ENCODE assay signal across 16 cellular contexts in the genomic region with DNA sequence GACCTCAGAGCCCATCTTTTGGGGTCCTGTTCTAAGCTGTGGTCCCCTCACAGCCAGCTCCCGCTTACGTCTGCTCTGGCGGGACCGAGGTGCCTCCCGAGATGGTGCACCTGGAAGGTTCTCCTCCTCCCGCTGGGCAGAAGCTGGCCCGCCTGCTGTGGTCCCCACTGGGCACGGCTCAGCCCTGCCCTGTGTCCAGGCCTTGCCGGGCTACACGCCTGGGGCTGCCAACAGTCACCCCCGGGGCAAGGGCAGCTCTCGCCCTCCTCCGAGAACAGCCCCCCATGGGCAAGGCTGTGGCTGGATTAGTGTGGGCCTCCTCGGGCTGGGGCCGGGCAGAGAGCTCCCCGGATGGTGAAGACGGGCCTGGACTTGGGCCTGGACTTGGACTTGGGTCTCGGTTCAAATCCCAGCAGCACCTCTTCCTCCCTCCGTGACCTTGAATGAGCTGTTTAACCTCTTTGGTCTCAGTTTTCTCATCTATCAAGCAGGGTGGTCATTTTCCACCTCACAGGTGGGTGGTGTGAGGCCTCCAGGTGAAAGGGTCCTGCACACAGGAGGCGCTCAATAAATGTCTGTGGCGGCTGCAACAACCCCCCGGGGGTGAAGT. TPM values are rescaled to one million over a fixed set of nuclear protein-coding genes. Genes with fewer than 3 reads are reported as not detected.
DNase-seq lines count a peak whose midpoint lies in the region; ATAC-seq and TF ChIP-seq lines count a peak whose summit lies in the region.
"Had no signal": no experiment of that assay in that cellular context is flagged by ENCODE, and none has a peak within 500 bp of the region (broad histone marks: within the 10 kb centered on the region; RNA-seq: fewer than 3 reads in every experiment).

No MANE protein-coding gene starts in this region.

- no peak overlapping the region for H3K4me3 ChIP-seq in OCI-LY7 (ENCODE audit: low read depth, low read length, poor library complexity, severe bottlenecking)
- no peak overlapping the region for H3K4me3 ChIP-seq in endodermal cell (ENCODE audit: low read length)
- H3K4me3 ChIP-seq: lung, prostate gland, SJCRH30 had no signal

- no peaks in the 10 kb centered on the region for H3K27me3 Mint-ChIP-seq in activated CD4-positive, alpha-beta T cell treated with anti-CD3 and anti-CD28 coated beads for 36 hours
- no peaks in the 10 kb centered on the region for H3K27me3 Mint-ChIP-seq in activated CD4-positive, alpha-beta T cell treated with anti-CD3 and anti-CD28 coated beads, Interleukin-2, amount 10 ng/mL, durations not matched to agents 7 days and 5 days
- H3K27me3 Mint-ChIP-seq in endodermal cell (ENCODE audit: insufficient read depth) = no peaks in the 10 kb centered on the region

- no peak overlapping the region for H3K4me2 ChIP-seq in OCI-LY7 (ENCODE audit: low read length)

- peaks cover 4% of the 10 kb centered on the region for H3K36me3 Mint-ChIP-seq in activated CD4-positive, alpha-beta T cell treated with anti-CD3 and anti-CD28 coated beads for 36 hours (ENCODE audit: low read depth)
- peaks cover 1% of the 10 kb centered on the region for H3K36me3 Mint-ChIP-seq in activated CD4-positive, alpha-beta T cell treated with anti-CD3 and anti-CD28 coated beads, Interleukin-2, amount 10 ng/mL, durations not matched to agents 7 days and 5 days (ENCODE audit: low read depth)
- H3K36me3 Mint-ChIP-seq in endodermal cell (ENCODE audit: low read depth) = peaks cover 2% of the 10 kb centered on the region
- H3K36me3 Mint-ChIP-seq in stimulated activated effector memory CD8-positive, alpha-beta T cell treated with anti-CD3 and anti-CD28 coated beads, Interleukin-12 subunit alpha, Interleukin-12 subunit beta, amount 100 ng/mL, for 72 hours = peaks cover 23% of the 10 kb centered on the region

- no TSS peak for BruUV-seq in OCI-LY7 (replicated peaks; lab: Mats Ljungman, UMichigan)

- POLR2A ChIA-PET in activated CD4-positive, alpha-beta T cell treated with anti-CD3 and anti-CD28 coated beads for 36 hours (lab: Charles Lee) = no interaction called here
- POLR2A ChIA-PET in activated CD4-positive, alpha-beta T cell treated with anti-CD3 and anti-CD28 coated beads, Interleukin-2, amount 10 ng/mL, durations not matched to agents 7 days and 5 days (lab: Charles Lee) = no interaction called here
- POLR2A ChIA-PET in OCI-LY7 (lab: Charles Lee) = no interaction called here

- H3K4me1 ChIP-seq in OCI-LY7 (ENCODE audit: insufficient read depth, low read length, poor library complexity, severe bottlenecking) = no peaks in the 10 kb centered on the region
- H3K4me1 ChIP-seq in endodermal cell (ENCODE audit: control insufficient read depth, insufficient read depth, low read length) = no peaks in the 10 kb centered on the region
- H3K4me1 ChIP-seq: prostate gland had no signal

- H3K9me3 ChIP-seq in OCI-LY7 (ENCODE audit: low read length) = no peaks in the 10 kb centered on the region
- H3K9me3 ChIP-seq in endodermal cell (ENCODE audit: control insufficient read depth, low read length) = no peaks in the 10 kb centered on the region
- H3K9me3 ChIP-seq: prostate gland, SJCRH30 had no signal

- CTCF ChIA-PET in activated CD4-positive, alpha-beta T cell treated with anti-CD3 and anti-CD28 coated beads for 36 hours (lab: Charles Lee) = interaction anchor here (0.6 kb wide), 1 partner anchor 72 kb away, joined by 4 read pairs; no protein-coding TSS in a partner anchor
- CTCF ChIA-PET in activated CD4-positive, alpha-beta T cell treated with anti-CD3 and anti-CD28 coated beads, Interleukin-2, amount 10 ng/mL, durations not matched to agents 7 days and 5 days (lab: Charles Lee) = interaction anchor here (0.6 to 2.0 kb wide), 2 partner anchors 9 to 61 kb away, joined by 4 to 8 read pairs; no protein-coding TSS in a partner anchor
- CTCF ChIA-PET in OCI-LY7 (lab: Charles Lee; ENCODE audit: unreplicated experiment) = no interaction called here

- no peak overlapping the region for H3K9ac ChIP-seq in endodermal cell (ENCODE audit: extremely low read depth, low read length, poor library complexity, severe bottlenecking)

- H3K9me2 ChIP-seq in OCI-LY7 (ENCODE audit: insufficient read depth, low read length) = no peaks in the 10 kb centered on the region

- H3K79me2 ChIP-seq in OCI-LY7 (ENCODE audit: insufficient read depth, low read depth, low read length) = no peaks in the 10 kb centered on the region

- intact Hi-C loops in activated CD4-positive, alpha-beta T cell treated with anti-CD3 and anti-CD28 coated beads for 36 hours (cut with DNase I, micrococcal nuclease) = no loop called here
- intact Hi-C loops in OCI-LY7 (cut with micrococcal nuclease; ENCODE audit: unreplicated experiment) = no loop called here

- no peaks in the 10 kb centered on the region for H3K36me3 ChIP-seq in OCI-LY7 (ENCODE audit: insufficient read depth, low read length)
- no peaks in the 10 kb centered on the region for H3K36me3 ChIP-seq in endodermal cell (ENCODE audit: control insufficient read depth, insufficient read depth, low read length)
- H3K36me3 ChIP-seq: prostate gland, SJCRH30 had no signal

- WGBS in endodermal cell (ENCODE audit: insufficient coverage in 1 of 2, insufficient read length in 1 of 2), 2 experiments = 93 to 94% methylated on average over 16 to 22 of the region's 22 CpGs

- H2AFZ ChIP-seq in OCI-LY7 (ENCODE audit: low read length) = no peak overlapping the region

- no peak for TF ChIP-seq CTCF in OCI-LY7 (conservative IDR thresholded peaks at IDR 0.05; ENCODE audit: low read length)
- no peak for TF ChIP-seq CTCF in endodermal cell (conservative IDR thresholded peaks at IDR 0.05)

- H3K27me3 ChIP-seq in endodermal cell (ENCODE audit: control insufficient read depth, insufficient read depth, low read length, poor library complexity, severe bottlenecking) = peaks cover 4% of the 10 kb centered on the region
- H3K27me3 ChIP-seq: SJCRH30 had no signal

- H4K20me1 ChIP-seq in OCI-LY7 (ENCODE audit: insufficient read depth, low read length) = no peaks in the 10 kb centered on the region

- no peak overlapping the region for H3K27ac ChIP-seq in OCI-LY7 (ENCODE audit: low read depth, low read length, poor library complexity, severe bottlenecking)
- H3K27ac ChIP-seq in endodermal cell (ENCODE audit: low read depth, low read length) = no peak overlapping the region
- H3K27ac ChIP-seq: prostate gland, SJCRH30 had no signal

- no peak for DNase-seq in activated CD4-positive, alpha-beta T cell treated with anti-CD3 and anti-CD28 coated beads for 36 hours
- DNase-seq in activated CD4-positive, alpha-beta T cell treated with anti-CD3 and anti-CD28 coated beads, Interleukin-2, amount 10 ng/mL, durations not matched to agents 7 days and 5 days = no peak
- peak; percentile 22 for DNase-seq in OCI-LY7 (ENCODE audit: low spot score)
- DNase-seq in endodermal cell = peak; percentile 54
- DNase-seq in stimulated activated effector memory CD8-positive, alpha-beta T cell treated with anti-CD3 and anti-CD28 coated beads, Interleukin-12 subunit alpha, Interleukin-12 subunit beta, amount 100 ng/mL, for 72 hours (ENCODE audit: low spot score in 2 of 2) = no peak
- no peak for DNase-seq in HCEC 1CT
- DNase-seq in hippocampal formation (lab: John Stamatoyannopoulos, UW) = no peak
- DNase-seq: activated CD4-positive, alpha-beta T cell treated with anti-CD3 and anti-CD28 coated beads, Interleukin-2, amount 50 U/mL, for 4 hours; GOT3; NCI-H2081 treated with DMSO at 0.1 percent for 48 hours; SJCRH30; stimulated activated CD4-positive, alpha-beta T cell treated with anti-CD3 and anti-CD28 coated beads, Interleukin-2, amount 100 ng/mL, for 48 hours; substantia nigra had no signal

- H3K27ac Mint-ChIP-seq in activated CD4-positive, alpha-beta T cell treated with anti-CD3 and anti-CD28 coated beads for 36 hours = no peak overlapping the region
- H3K27ac Mint-ChIP-seq in activated CD4-positive, alpha-beta T cell treated with anti-CD3 and anti-CD28 coated beads, Interleukin-2, amount 10 ng/mL, durations not matched to agents 7 days and 5 days = no peak overlapping the region
- no peak overlapping the region for H3K27ac Mint-ChIP-seq in endodermal cell
- peak overlapping the region; percentile 92 for H3K27ac Mint-ChIP-seq in stimulated activated effector memory CD8-positive, alpha-beta T cell treated with anti-CD3 and anti-CD28 coated beads, Interleukin-12 subunit alpha, Interleukin-12 subunit beta, amount 100 ng/mL, for 72 hours

- peak; percentile 31 for ATAC-seq in activated CD4-positive, alpha-beta T cell treated with anti-CD3 and anti-CD28 coated beads for 36 hours
- peak; percentile 29 for ATAC-seq in stimulated activated effector memory CD8-positive, alpha-beta T cell treated with anti-CD3 and anti-CD28 coated beads, Interleukin-12 subunit alpha, Interleukin-12 subunit beta, amount 100 ng/mL, for 72 hours
- no peak for ATAC-seq in GM21528 (IDR thresholded peaks at IDR 0.05; ENCODE audit: low FRiP score, unreplicated experiment)

- H3K9me3 Mint-ChIP-seq in activated CD4-positive, alpha-beta T cell treated with anti-CD3 and anti-CD28 coated beads for 36 hours (ENCODE audit: low read depth) = no peaks in the 10 kb centered on the region
- no peaks in the 10 kb centered on the region for H3K9me3 Mint-ChIP-seq in activated CD4-positive, alpha-beta T cell treated with anti-CD3 and anti-CD28 coated beads, Interleukin-2, amount 10 ng/mL, durations not matched to agents 7 days and 5 days
- no peaks in the 10 kb centered on the region for H3K9me3 Mint-ChIP-seq in endodermal cell
- no peaks in the 10 kb centered on the region for H3K9me3 Mint-ChIP-seq in stimulated activated effector memory CD8-positive, alpha-beta T cell treated with anti-CD3 and anti-CD28 coated beads, Interleukin-12 subunit alpha, Interleukin-12 subunit beta, amount 100 ng/mL, for 72 hours

- peaks cover 4% of the 10 kb centered on the region for H3K4me1 Mint-ChIP-seq in activated CD4-positive, alpha-beta T cell treated with anti-CD3 and anti-CD28 coated beads for 36 hours
- peaks cover 12% of the 10 kb centered on the region for H3K4me1 Mint-ChIP-seq in activated CD4-positive, alpha-beta T cell treated with anti-CD3 and anti-CD28 coated beads, Interleukin-2, amount 10 ng/mL, durations not matched to agents 7 days and 5 days
- H3K4me1 Mint-ChIP-seq in endodermal cell = peaks cover 6% of the 10 kb centered on the region
- peaks cover 31% of the 10 kb centered on the region for H3K4me1 Mint-ChIP-seq in stimulated activated effector memory CD8-positive, alpha-beta T cell treated with anti-CD3 and anti-CD28 coated beads, Interleukin-12 subunit alpha, Interleukin-12 subunit beta, amount 100 ng/mL, for 72 hours

- H3K4me3 Mint-ChIP-seq in activated CD4-positive, alpha-beta T cell treated with anti-CD3 and anti-CD28 coated beads for 36 hours = peak overlapping the region; percentile 32
- H3K4me3 Mint-ChIP-seq in activated CD4-positive, alpha-beta T cell treated with anti-CD3 and anti-CD28 coated beads, Interleukin-2, amount 10 ng/mL, durations not matched to agents 7 days and 5 days = no peak overlapping the region
- H3K4me3 Mint-ChIP-seq in endodermal cell = no peak overlapping the region
- no peak overlapping the region for H3K4me3 Mint-ChIP-seq in stimulated activated effector memory CD8-positive, alpha-beta T cell treated with anti-CD3 and anti-CD28 coated beads, Interleukin-12 subunit alpha, Interleukin-12 subunit beta, amount 100 ng/mL, for 72 hours

RNA-seq across cellular contexts. Expression of gene BAIAP2L2, which starts 1.0 kb away (rescaled TPM):
- total RNA-seq in activated CD4-positive, alpha-beta T cell treated with anti-CD3 and anti-CD28 coated beads for 36 hours = under 1 TPM; 0.71 to 0.88 TPM
- total RNA-seq in activated CD4-positive, alpha-beta T cell treated with anti-CD3 and anti-CD28 coated beads, Interleukin-2, amount 10 ng/mL, durations not matched to agents 7 days and 5 days = under 1 TPM; 0.50 to 0.55 TPM
- 0.35 and 0.41 TPM in 2 replicates for total RNA-seq in OCI-LY7 (2014; rRNA removed; shearing (Covaris generic))
- 1.9 and 2.4 TPM in 2 replicates for total RNA-seq in OCI-LY7 (2022)
- total RNA-seq in endodermal cell = 1 to 10 TPM; 1.4 to 3.7 TPM
- 2.7 TPM for polyA plus RNA-seq in endodermal cell (2013, experiment 1 of 2)
- 1.9 TPM for polyA plus RNA-seq in endodermal cell (2013, experiment 2 of 2)
- total RNA-seq: SJCRH30 had no signal

RNA-seq across cellular contexts. Expression of gene SLC16A8, which starts 25.5 kb away (rescaled TPM):
- not detected for total RNA-seq in activated CD4-positive, alpha-beta T cell treated with anti-CD3 and anti-CD28 coated beads for 36 hours
- total RNA-seq in activated CD4-positive, alpha-beta T cell treated with anti-CD3 and anti-CD28 coated beads, Interleukin-2, amount 10 ng/mL, durations not matched to agents 7 days and 5 days = not detected
- total RNA-seq in OCI-LY7 (2014; rRNA removed; shearing (Covaris generic)) = not detected in 2 replicates
- total RNA-seq in OCI-LY7 (2022) (not detected in 2 replicates), endodermal cell (1 to 10 TPM in 1 of 2 donors, under 1 TPM in 1; 0.57 to 1.1 TPM)
- polyA plus RNA-seq in endodermal cell (2013, experiment 1 of 2) = 0.61 TPM
- 0.17 TPM for polyA plus RNA-seq in endodermal cell (2013, experiment 2 of 2)

RNA-seq across cellular contexts. Expression of gene PICK1, which starts 52.3 kb away (rescaled TPM):
- total RNA-seq in activated CD4-positive, alpha-beta T cell treated with anti-CD3 and anti-CD28 coated beads for 36 hours = 10 to 100 TPM; 14.9 to 17.2 TPM
- 10 to 100 TPM; 15.2 to 15.4 TPM for total RNA-seq in activated CD4-positive, alpha-beta T cell treated with anti-CD3 and anti-CD28 coated beads, Interleukin-2, amount 10 ng/mL, durations not matched to agents 7 days and 5 days
- 19.2 and 28.5 TPM in 2 replicates for total RNA-seq in OCI-LY7 (2014; rRNA removed; shearing (Covaris generic))
- total RNA-seq in OCI-LY7 (2022) (23.8 and 25.6 TPM in 2 replicates), endodermal cell (10 to 100 TPM; 42.7 to 54.1 TPM)
- 22.8 TPM for polyA plus RNA-seq in endodermal cell (2013, experiment 1 of 2)
- polyA plus RNA-seq in endodermal cell (2013, experiment 2 of 2) = 20.1 TPM

Comparison
In these comparisons a context has a peak if more than half of its experiments do, and no peak if none do; other contexts are left out.
1. DNase-seq: peak in OCI-LY7 (single experiment) and endodermal cell (single experiment); none in activated CD4-positive, alpha-beta T cell treated with anti-CD3 and anti-CD28 coated beads for 36 hours (single experiment), activated CD4-positive, alpha-beta T cell treated with anti-CD3 and anti-CD28 coated beads, Interleukin-2, amount 10 ng/mL, durations not matched to agents 7 days and 5 days (single experiment), stimulated activated effector memory CD8-positive, alpha-beta T cell treated with anti-CD3 and anti-CD28 coated beads, Interleukin-12 subunit alpha, Interleukin-12 subunit beta, amount 100 ng/mL, for 72 hours (0 of 2), HCEC 1CT (single experiment) and hippocampal formation (0 of 2).